1 cellular context compared by ENCODE assay signal in the genomic region with DNA sequence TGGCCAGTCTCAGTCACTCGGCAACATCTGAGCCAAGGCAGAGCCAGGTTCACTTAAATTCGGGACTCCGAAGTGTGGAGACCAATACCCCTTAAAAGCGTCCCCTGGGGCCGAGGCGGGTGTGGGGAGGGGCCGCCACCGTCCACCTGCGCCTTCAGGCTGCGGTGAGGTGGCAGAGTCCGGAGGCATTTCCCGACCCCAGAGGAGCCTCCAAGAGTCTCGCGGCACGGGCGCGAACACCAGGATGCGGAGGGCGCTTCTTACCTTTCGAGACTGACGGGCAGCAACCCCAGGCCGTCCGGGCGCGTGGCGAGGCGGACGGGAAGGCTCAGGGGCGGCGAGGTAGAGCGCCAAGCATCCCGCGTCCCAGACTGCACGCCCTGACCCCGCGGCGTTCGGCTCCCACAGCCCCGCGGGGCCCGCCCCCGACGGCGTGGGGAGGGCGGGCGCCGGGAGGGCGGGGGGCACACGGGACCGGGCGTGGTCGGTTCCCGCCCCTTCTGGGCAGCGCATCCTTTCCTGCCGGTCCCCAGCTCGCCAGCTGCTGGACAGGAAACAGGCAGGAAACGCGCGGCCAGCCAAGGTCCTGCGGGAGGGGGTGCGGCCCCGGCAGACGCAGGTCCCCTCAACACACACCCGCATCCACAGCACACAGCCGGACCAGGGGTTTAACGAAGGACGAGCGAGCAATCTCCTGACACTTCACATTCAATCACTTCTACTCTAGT.
TF ChIP-seq lines count a peak whose summit lies in the region.

THSD1 (minus strand) TSS at position 406 of the 728 bp plus-strand sequence. CDS start 3,572 bp downstream, outside the sequence.

TF ChIP-seq in HepG2, 621 proteins besides CTCF, POLR2A, EP300 and RAD21:
- TF ChIP-seq POLR2AphosphoS2 (IDR thresholded peaks at IDR 0.05; ENCODE audit: low read depth, low read length) (no peak), ZKSCAN1 (IDR thresholded peaks at IDR 0.05; ENCODE audit: low read length) (no peak), ZNF777 (CRISPR knock-in tag; IDR thresholded peaks at IDR 0.05) (peak; percentile 56; the same call in 1 of the 2 replicates), PCBP2 (optimal IDR thresholded peaks at IDR 0.05; ENCODE audit: low read depth, low read length, poor library complexity, severe bottlenecking) (no peak), KDM2A (CRISPR knock-in tag; IDR thresholded peaks at IDR 0.05; ENCODE audit: borderline replicate concordance, low read depth) (peak; percentile 36; the same call in 1 of the 2 replicates)
- TF ChIP-seq, protein P1, sequence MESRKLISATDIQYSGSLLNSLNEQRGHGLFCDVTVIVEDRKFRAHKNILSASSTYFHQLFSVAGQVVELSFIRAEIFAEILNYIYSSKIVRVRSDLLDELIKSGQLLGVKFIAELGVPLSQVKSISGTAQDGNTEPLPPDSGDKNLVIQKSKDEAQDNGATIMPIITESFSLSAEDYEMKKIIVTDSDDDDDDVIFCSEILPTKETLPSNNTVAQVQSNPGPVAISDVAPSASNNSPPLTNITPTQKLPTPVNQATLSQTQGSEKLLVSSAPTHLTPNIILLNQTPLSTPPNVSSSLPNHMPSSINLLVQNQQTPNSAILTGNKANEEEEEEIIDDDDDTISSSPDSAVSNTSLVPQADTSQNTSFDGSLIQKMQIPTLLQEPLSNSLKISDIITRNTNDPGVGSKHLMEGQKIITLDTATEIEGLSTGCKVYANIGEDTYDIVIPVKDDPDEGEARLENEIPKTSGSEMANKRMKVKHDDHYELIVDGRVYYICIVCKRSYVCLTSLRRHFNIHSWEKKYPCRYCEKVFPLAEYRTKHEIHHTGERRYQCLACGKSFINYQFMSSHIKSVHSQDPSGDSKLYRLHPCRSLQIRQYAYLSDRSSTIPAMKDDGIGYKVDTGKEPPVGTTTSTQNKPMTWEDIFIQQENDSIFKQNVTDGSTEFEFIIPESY (CRISPR knock-in tag; IDR thresholded peaks at IDR 0.05) = peak; percentile 81
- TF ChIP-seq, protein P2, sequence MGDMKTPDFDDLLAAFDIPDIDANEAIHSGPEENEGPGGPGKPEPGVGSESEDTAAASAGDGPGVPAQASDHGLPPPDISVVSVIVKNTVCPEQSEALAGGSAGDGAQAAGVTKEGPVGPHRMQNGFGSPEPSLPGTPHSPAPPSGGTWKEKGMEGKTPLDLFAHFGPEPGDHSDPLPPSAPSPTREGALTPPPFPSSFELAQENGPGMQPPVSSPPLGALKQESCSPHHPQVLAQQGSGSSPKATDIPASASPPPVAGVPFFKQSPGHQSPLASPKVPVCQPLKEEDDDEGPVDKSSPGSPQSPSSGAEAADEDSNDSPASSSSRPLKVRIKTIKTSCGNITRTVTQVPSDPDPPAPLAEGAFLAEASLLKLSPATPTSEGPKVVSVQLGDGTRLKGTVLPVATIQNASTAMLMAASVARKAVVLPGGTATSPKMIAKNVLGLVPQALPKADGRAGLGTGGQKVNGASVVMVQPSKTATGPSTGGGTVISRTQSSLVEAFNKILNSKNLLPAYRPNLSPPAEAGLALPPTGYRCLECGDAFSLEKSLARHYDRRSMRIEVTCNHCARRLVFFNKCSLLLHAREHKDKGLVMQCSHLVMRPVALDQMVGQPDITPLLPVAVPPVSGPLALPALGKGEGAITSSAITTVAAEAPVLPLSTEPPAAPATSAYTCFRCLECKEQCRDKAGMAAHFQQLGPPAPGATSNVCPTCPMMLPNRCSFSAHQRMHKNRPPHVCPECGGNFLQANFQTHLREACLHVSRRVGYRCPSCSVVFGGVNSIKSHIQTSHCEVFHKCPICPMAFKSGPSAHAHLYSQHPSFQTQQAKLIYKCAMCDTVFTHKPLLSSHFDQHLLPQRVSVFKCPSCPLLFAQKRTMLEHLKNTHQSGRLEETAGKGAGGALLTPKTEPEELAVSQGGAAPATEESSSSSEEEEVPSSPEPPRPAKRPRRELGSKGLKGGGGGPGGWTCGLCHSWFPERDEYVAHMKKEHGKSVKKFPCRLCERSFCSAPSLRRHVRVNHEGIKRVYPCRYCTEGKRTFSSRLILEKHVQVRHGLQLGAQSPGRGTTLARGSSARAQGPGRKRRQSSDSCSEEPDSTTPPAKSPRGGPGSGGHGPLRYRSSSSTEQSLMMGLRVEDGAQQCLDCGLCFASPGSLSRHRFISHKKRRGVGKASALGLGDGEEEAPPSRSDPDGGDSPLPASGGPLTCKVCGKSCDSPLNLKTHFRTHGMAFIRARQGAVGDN (CRISPR knock-in tag; IDR thresholded peaks at IDR 0.05) = peak; percentile 37; the same call in 1 of the 2 replicates
- TF ChIP-seq, protein P3, sequence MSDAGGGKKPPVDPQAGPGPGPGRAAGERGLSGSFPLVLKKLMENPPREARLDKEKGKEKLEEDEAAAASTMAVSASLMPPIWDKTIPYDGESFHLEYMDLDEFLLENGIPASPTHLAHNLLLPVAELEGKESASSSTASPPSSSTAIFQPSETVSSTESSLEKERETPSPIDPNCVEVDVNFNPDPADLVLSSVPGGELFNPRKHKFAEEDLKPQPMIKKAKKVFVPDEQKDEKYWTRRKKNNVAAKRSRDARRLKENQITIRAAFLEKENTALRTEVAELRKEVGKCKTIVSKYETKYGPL (CRISPR knock-in tag; IDR thresholded peaks at IDR 0.05) = no peak
